8 cellular contexts compared by ENCODE assay signal in the genomic region with DNA sequence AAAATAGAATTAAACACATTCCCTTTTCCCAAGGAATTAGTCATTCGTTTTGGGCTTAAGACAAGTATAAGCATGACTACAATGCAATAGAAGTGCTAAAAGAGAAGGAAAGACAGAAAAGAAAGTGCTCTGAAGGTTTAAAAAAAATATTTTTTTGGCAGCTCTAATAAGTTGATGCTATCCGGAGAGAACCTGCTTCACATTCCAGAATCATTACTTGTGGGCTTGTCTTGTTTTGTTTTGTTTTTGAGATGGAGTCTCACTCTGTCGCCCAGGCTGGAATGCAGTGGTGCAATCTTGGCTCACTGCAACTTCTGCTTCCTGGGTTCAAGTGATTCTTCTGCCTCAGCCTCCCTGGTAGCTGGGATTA. TPM values are rescaled to one million over a fixed set of nuclear protein-coding genes. Genes with fewer than 3 reads are reported as not detected.
DNase-seq lines count a peak whose midpoint lies in the region; ATAC-seq, FAIRE-seq and TF ChIP-seq lines count a peak whose summit lies in the region.
"Not testable (repeated sequence)": the region's sequence is repeated elsewhere in the genome, so short reads cannot be mapped to it uniquely, and the experiment has no call there.

No MANE protein-coding gene starts in this region.

- ATAC-seq in naive thymus-derived CD8-positive, alpha-beta T cell; stimulated activated naive CD8-positive, alpha-beta T cell treated with anti-CD3 and anti-CD28 coated beads, Interleukin-15, amount 100 ng/mL, for 72 hours: not testable (repeated sequence)

- H3K36me3 ChIP-seq in GM23248 (ENCODE audit: low read depth): peaks cover 27% of the 10 kb centered on the region
- not testable (repeated sequence) for H3K36me3 ChIP-seq in bronchial epithelial cell (ENCODE audit: control insufficient read depth, insufficient read depth, low read length)

- H3K27me3 ChIP-seq in GM23248 (replicated peaks; ENCODE audit: insufficient read depth); bronchial epithelial cell (ENCODE audit: control insufficient read depth, insufficient read depth, low read length): not testable (repeated sequence)

- POLR2A ChIA-PET in naive thymus-derived CD8-positive, alpha-beta T cell (lab: Charles Lee): not testable (repeated sequence)

- not testable (repeated sequence) for H3K27ac Mint-ChIP-seq in activated T-helper 1 cell treated with anti-CD3 and anti-CD28 coated beads, Interleukin-12 subunit alpha, Interleukin-12 subunit beta, Interleukin-2, Interleukin-4 antibody, amounts not matched to agents 30 ng/mL and 10 ng/mL and 1 ng/mL, durations not matched to agents 14 hours and 24 hours and 36 hours; stimulated activated naive CD8-positive, alpha-beta T cell treated with anti-CD3 and anti-CD28 coated beads, Interleukin-15, amount 100 ng/mL, for 72 hours
- H3K27ac Mint-ChIP-seq in naive thymus-derived CD8-positive, alpha-beta T cell: peak overlapping the region in 4 of 10 donors; percentile 59 to 98 (median 66)

- H3K4me1 Mint-ChIP-seq in activated T-helper 1 cell treated with anti-CD3 and anti-CD28 coated beads, Interleukin-12 subunit alpha, Interleukin-12 subunit beta, Interleukin-2, Interleukin-4 antibody, amounts not matched to agents 30 ng/mL and 10 ng/mL and 1 ng/mL, durations not matched to agents 14 hours and 24 hours and 36 hours (ENCODE audit: low read depth): peaks cover 15% of the 10 kb centered on the region
- peaks cover 6 to 46% (median 30%) of the 10 kb centered on the region in 4 donors for H3K4me1 Mint-ChIP-seq in naive thymus-derived CD8-positive, alpha-beta T cell
- H3K4me1 Mint-ChIP-seq in stimulated activated naive CD8-positive, alpha-beta T cell treated with anti-CD3 and anti-CD28 coated beads, Interleukin-15, amount 100 ng/mL, for 72 hours: peaks cover 22% of the 10 kb centered on the region

- not testable (repeated sequence) for H3K9me3 ChIP-seq in GM23248 (ENCODE audit: low read depth)

- H3K4me1 ChIP-seq in GM23248 (ENCODE audit: insufficient read depth): peaks cover 30% of the 10 kb centered on the region

- not testable (repeated sequence) for H2AFZ ChIP-seq in GM23248

- H3K36me3 Mint-ChIP-seq in activated T-helper 1 cell treated with anti-CD3 and anti-CD28 coated beads, Interleukin-12 subunit alpha, Interleukin-12 subunit beta, Interleukin-2, Interleukin-4 antibody, amounts not matched to agents 30 ng/mL and 10 ng/mL and 1 ng/mL, durations not matched to agents 14 hours and 24 hours and 36 hours (ENCODE audit: low read depth): peaks cover 18% of the 10 kb centered on the region
- H3K36me3 Mint-ChIP-seq in naive thymus-derived CD8-positive, alpha-beta T cell: peaks cover 0 to 32% (median 9%) of the 10 kb centered on the region in 3 donors

- not testable (repeated sequence) for H3K9me2 ChIP-seq in GM23248 (ENCODE audit: insufficient read depth)

- H3K4me3 Mint-ChIP-seq in activated T-helper 1 cell treated with anti-CD3 and anti-CD28 coated beads, Interleukin-12 subunit alpha, Interleukin-12 subunit beta, Interleukin-2, Interleukin-4 antibody, amounts not matched to agents 30 ng/mL and 10 ng/mL and 1 ng/mL, durations not matched to agents 14 hours and 24 hours and 36 hours: peak overlapping the region; percentile 96
- H3K4me3 Mint-ChIP-seq in naive thymus-derived CD8-positive, alpha-beta T cell: peak overlapping the region; percentile 30 to 97 (median 81)
- peak overlapping the region; percentile 90 to 95 for H3K4me3 Mint-ChIP-seq in stimulated activated naive CD8-positive, alpha-beta T cell treated with anti-CD3 and anti-CD28 coated beads, Interleukin-15, amount 100 ng/mL, for 72 hours

- H4K20me1 ChIP-seq in GM23248 (ENCODE audit: insufficient read depth): not testable (repeated sequence)

- WGBS in GM23248 (ENCODE audit: low coverage in 1 of 2, low lambda C conversion rate in 2 of 2, missing lambda C conversion rate in 2 of 2), 2 experiments: 1 to 5% methylated on average over 3 of the region's 3 CpGs

- H3F3A ChIP-seq in GM23248 (ENCODE audit: insufficient read depth): peaks cover 22% of the 10 kb centered on the region

- DNase-seq in AG20443 (ENCODE audit: low spot score) (peak; percentile 76), GM23248 (peak; percentile 94), RPMI7951 (ENCODE audit: low read depth) (peak; percentile 23), bronchial epithelial cell (ENCODE audit: low read depth) (peak; percentile 97), fibroblast of the aortic adventitia (ENCODE audit: low read depth) (peak; percentile 95)
- not testable (repeated sequence) for DNase-seq in activated T-helper 1 cell treated with anti-CD3 and anti-CD28 coated beads, Interleukin-12 subunit alpha, Interleukin-12 subunit beta, Interleukin-2, Interleukin-4 antibody, amounts not matched to agents 30 ng/mL and 10 ng/mL and 1 ng/mL, durations not matched to agents 14 hours and 24 hours and 36 hours (ENCODE audit: low spot score); naive thymus-derived CD8-positive, alpha-beta T cell; stimulated activated naive CD8-positive, alpha-beta T cell treated with anti-CD3 and anti-CD28 coated beads, Interleukin-15, amount 100 ng/mL, for 72 hours

- in situ Hi-C loops in GM23248 (cut with MboI): not testable (repeated sequence)

- intact Hi-C loops in activated T-helper 1 cell treated with anti-CD3 and anti-CD28 coated beads, Interleukin-12 subunit alpha, Interleukin-12 subunit beta, Interleukin-2, Interleukin-4 antibody, amounts not matched to agents 30 ng/mL and 10 ng/mL and 1 ng/mL, durations not matched to agents 14 hours and 24 hours and 36 hours (cut with micrococcal nuclease): not testable (repeated sequence)

- not testable (repeated sequence) for H3K27me3 Mint-ChIP-seq in activated T-helper 1 cell treated with anti-CD3 and anti-CD28 coated beads, Interleukin-12 subunit alpha, Interleukin-12 subunit beta, Interleukin-2, Interleukin-4 antibody, amounts not matched to agents 30 ng/mL and 10 ng/mL and 1 ng/mL, durations not matched to agents 14 hours and 24 hours and 36 hours (ENCODE audit: insufficient read depth); naive thymus-derived CD8-positive, alpha-beta T cell; stimulated activated naive CD8-positive, alpha-beta T cell treated with anti-CD3 and anti-CD28 coated beads, Interleukin-15, amount 100 ng/mL, for 72 hours

- H3K9ac ChIP-seq in GM23248: peak overlapping the region; percentile 96

- H3K27ac ChIP-seq in GM23248: peak overlapping the region; percentile 87

- peak overlapping the region; percentile 98 for H3K4me2 ChIP-seq in GM23248 (ENCODE audit: unreplicated experiment)

- not testable (repeated sequence) for FAIRE-seq in bronchial epithelial cell (lab: Jason Lieb, UNC)

- not testable (repeated sequence) for TF ChIP-seq CTCF in bronchial epithelial cell (IDR thresholded peaks at IDR 0.05; ENCODE audit: insufficient read depth, low read length, severe bottlenecking); fibroblast of the aortic adventitia (IDR thresholded peaks at IDR 0.05; ENCODE audit: insufficient read depth, low read length)

- peak overlapping the region; percentile 98 for H3K4me3 ChIP-seq in GM23248
- not testable (repeated sequence) for H3K4me3 ChIP-seq in bronchial epithelial cell (ENCODE audit: low read depth, low read length); fibroblast of the aortic adventitia (ENCODE audit: low read depth, low read length)

- peaks cover 41% of the 10 kb centered on the region for H3K79me2 ChIP-seq in GM23248 (ENCODE audit: insufficient read depth)

- H3K9me3 Mint-ChIP-seq in activated T-helper 1 cell treated with anti-CD3 and anti-CD28 coated beads, Interleukin-12 subunit alpha, Interleukin-12 subunit beta, Interleukin-2, Interleukin-4 antibody, amounts not matched to agents 30 ng/mL and 10 ng/mL and 1 ng/mL, durations not matched to agents 14 hours and 24 hours and 36 hours; naive thymus-derived CD8-positive, alpha-beta T cell; stimulated activated naive CD8-positive, alpha-beta T cell treated with anti-CD3 and anti-CD28 coated beads, Interleukin-15, amount 100 ng/mL, for 72 hours: not testable (repeated sequence)

RNA-seq across cellular contexts. Expression of a gene that starts 1.9 kb away (rescaled TPM):
- total RNA-seq in GM23248 (2014; rRNA removed; shearing (Covaris generic)): 14.4 and 15.0 TPM in 2 replicates
- polyA plus RNA-seq in GM23248 (2016; fragmentation: Nextera tagmentation; extraction: Ambion mirVana): 6.2 and 6.6 TPM in 2 replicates
- total RNA-seq in RPMI7951 (2014; rRNA removed; shearing (Covaris generic)): 11.2 and 11.7 TPM in 2 replicates
- total RNA-seq in activated T-helper 1 cell treated with anti-CD3 and anti-CD28 coated beads, Interleukin-12 subunit alpha, Interleukin-12 subunit beta, Interleukin-2, Interleukin-4 antibody, amounts not matched to agents 30 ng/mL and 10 ng/mL and 1 ng/mL, durations not matched to agents 14 hours and 24 hours and 36 hours: 15.8 and 17.0 TPM in 2 replicates
- 18.2 and 18.6 TPM in 2 replicates for total RNA-seq in bronchial epithelial cell
- total RNA-seq in fibroblast of the aortic adventitia (ENCODE audit: low replicate concordance): 12.2 and 17.1 TPM in 2 replicates
- total RNA-seq in naive thymus-derived CD8-positive, alpha-beta T cell: 10 to 100 TPM; 16.1 to 18.1 TPM
- polyA plus RNA-seq in naive thymus-derived CD8-positive, alpha-beta T cell: 1 to 10 TPM; 3.6 to 4.2 (median 3.7) TPM
